In the genomic region with DNA sequence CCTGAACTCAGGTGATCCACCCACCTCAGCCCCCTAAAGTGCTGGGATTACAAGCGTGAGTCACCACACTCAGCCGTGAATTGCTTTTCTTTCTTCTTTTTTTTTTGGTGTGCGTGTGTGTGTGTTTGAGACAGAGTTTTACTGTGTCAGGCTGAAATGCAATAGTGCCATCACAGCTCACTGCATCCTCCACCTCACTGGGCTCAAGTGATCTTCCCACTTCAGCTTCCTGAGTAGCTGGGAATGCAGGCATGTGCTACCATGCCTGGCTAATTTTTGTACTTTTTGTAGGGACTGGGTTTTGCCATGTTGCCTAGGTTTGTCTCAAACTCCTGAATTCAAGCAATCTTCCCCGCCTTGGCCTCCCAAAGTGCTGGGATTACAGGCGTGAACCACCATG, we compare ENCODE assay signal across 28 cellular contexts.
"Had no signal": no experiment of that assay in that cellular context is flagged by ENCODE, and none has a peak within 500 bp of the region (broad histone marks: within the 10 kb centered on the region; RNA-seq: fewer than 3 reads in every experiment).

No MANE protein-coding gene starts in this region.

- H3K36me3 Mint-ChIP-seq: activated naive CD8-positive, alpha-beta T cell; WTC11 had no signal

- H3K27me3 ChIP-seq: body of pancreas, esophagus muscularis mucosa, foreskin keratinocyte, gastroesophageal sphincter had no signal

- DNase-seq: activated CD4-positive, alpha-beta T cell treated with anti-CD3 and anti-CD28 coated beads for 48 hours; activated CD4-positive, alpha-beta T cell treated with anti-CD3 and anti-CD28 coated beads, Interleukin-2, amount 50 U/mL, for 1 hour; activated CD4-positive, alpha-beta T cell treated with anti-CD3 and anti-CD28 coated beads, Interleukin-2, amount 50 U/mL, for 48 hours; activated CD8-positive, alpha-beta memory T cell treated with anti-CD3 and anti-CD28 coated beads for 24 hours; activated CD8-positive, alpha-beta T cell treated with anti-CD3 and anti-CD28 coated beads for 36 hours; activated effector memory CD4-positive, alpha-beta T cell treated with Interleukin-2 at 50 U/mL for 16 hours; activated gamma-delta T cell treated with Interleukin-2 at 50 U/mL for 16 hours; activated naive CD4-positive, alpha-beta T cell treated with anti-CD3 and anti-CD28 coated beads, Interleukin-2, amount 50 U/mL, for 16 hours; activated naive CD4-positive, alpha-beta T cell treated with Interleukin-2 at 50 U/mL for 16 hours; activated T-cell treated with anti-CD3 and anti-CD28 coated beads, Interleukin-2, amount 50 U/mL, for 4 hours; amniotic stem cell; aorta; body of pancreas; caudate nucleus; cortex of kidney; dermis blood vessel endothelial cell; effector CD4-positive, alpha-beta T cell; effector memory CD8-positive, alpha-beta T cell; erythroblast; foreskin keratinocyte; head of caudate nucleus; T-helper 2 cell had no signal

- H3K4me1 Mint-ChIP-seq: activated T-helper 17 cell treated with anti-CD3 and anti-CD28 coated beads, Interleukin-2, amount 50 U/mL, for 72 hours; WTC11 had no signal

- H3K27ac ChIP-seq: body of pancreas, esophagus muscularis mucosa, foreskin keratinocyte, gastroesophageal sphincter, VCaP had no signal

- H3K9me3 Mint-ChIP-seq: activated CD8-positive, alpha-beta T cell treated with anti-CD3 and anti-CD28 coated beads for 36 hours; activated T-cell treated with anti-CD3 and anti-CD28 coated beads, Interleukin-2, amount 50 U/mL, for 4 hours; activated T-helper 17 cell treated with anti-CD3 and anti-CD28 coated beads, Interleukin-2, amount 50 U/mL, for 72 hours had no signal

- H3K4me3 Mint-ChIP-seq: activated CD8-positive, alpha-beta T cell treated with anti-CD3 and anti-CD28 coated beads for 36 hours; activated naive CD8-positive, alpha-beta T cell; activated T-cell treated with anti-CD3 and anti-CD28 coated beads, Interleukin-2, amount 50 U/mL, for 4 hours; activated T-helper 17 cell treated with anti-CD3 and anti-CD28 coated beads, Interleukin-2, amount 50 U/mL, for 72 hours; effector memory CD8-positive, alpha-beta T cell; WTC11 had no signal

- H3K9me3 ChIP-seq: body of pancreas, esophagus muscularis mucosa, gastroesophageal sphincter had no signal

- ATAC-seq: activated CD8-positive, alpha-beta T cell treated with anti-CD3 and anti-CD28 coated beads for 36 hours; activated T-cell treated with anti-CD3 and anti-CD28 coated beads, Interleukin-2, amount 50 U/mL, for 4 hours; activated T-helper 17 cell treated with anti-CD3 and anti-CD28 coated beads, Interleukin-2, amount 50 U/mL, for 72 hours; body of pancreas; effector memory CD8-positive, alpha-beta T cell; foreskin keratinocyte; gastroesophageal sphincter; WTC11 had no signal

- H3K27me3 Mint-ChIP-seq: activated CD8-positive, alpha-beta T cell treated with anti-CD3 and anti-CD28 coated beads for 36 hours; activated T-helper 17 cell treated with anti-CD3 and anti-CD28 coated beads, Interleukin-2, amount 50 U/mL, for 72 hours; effector memory CD8-positive, alpha-beta T cell had no signal

- H3K36me3 ChIP-seq: esophagus muscularis mucosa, gastroesophageal sphincter had no signal

- H3K4me3 ChIP-seq: body of pancreas, esophagus muscularis mucosa, gastroesophageal sphincter had no signal

- H3K27ac Mint-ChIP-seq: activated CD8-positive, alpha-beta T cell treated with anti-CD3 and anti-CD28 coated beads for 36 hours; activated naive CD8-positive, alpha-beta T cell; activated T-helper 17 cell treated with anti-CD3 and anti-CD28 coated beads, Interleukin-2, amount 50 U/mL, for 72 hours; effector memory CD8-positive, alpha-beta T cell; WTC11 had no signal

- H3K4me1 ChIP-seq: body of pancreas, esophagus muscularis mucosa, foreskin keratinocyte, gastroesophageal sphincter had no signal
